1 cellular context compared by ENCODE assay signal in the genomic region with DNA sequence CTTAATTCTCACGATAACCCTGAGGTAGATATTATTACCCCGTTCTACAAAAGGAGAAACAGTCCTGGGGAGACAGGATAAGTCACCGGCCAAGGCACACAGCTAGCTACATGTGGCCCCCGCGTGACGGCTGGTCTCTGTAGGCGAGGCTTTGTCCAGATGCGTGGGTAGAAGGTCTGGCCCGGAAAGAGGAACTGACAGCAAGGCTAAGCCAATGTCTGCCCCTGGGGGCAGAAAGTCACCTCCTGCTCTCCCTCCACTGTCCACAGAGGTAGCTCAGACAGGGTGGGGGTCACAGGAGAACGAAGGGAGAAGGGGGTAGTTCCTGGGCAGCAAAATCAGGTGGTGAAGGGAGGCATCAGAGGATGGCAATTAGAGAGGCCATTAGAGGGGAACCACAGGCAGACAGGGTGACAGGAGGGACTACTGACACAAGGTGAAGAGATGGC.
TF ChIP-seq lines count a peak whose summit lies in the region.

No MANE protein-coding gene starts in this region.

TF ChIP-seq in K562, 482 proteins besides CTCF, POLR2A, EP300 and RAD21 (continued from another document and continues in another):
- TF ChIP-seq, protein P1, sequence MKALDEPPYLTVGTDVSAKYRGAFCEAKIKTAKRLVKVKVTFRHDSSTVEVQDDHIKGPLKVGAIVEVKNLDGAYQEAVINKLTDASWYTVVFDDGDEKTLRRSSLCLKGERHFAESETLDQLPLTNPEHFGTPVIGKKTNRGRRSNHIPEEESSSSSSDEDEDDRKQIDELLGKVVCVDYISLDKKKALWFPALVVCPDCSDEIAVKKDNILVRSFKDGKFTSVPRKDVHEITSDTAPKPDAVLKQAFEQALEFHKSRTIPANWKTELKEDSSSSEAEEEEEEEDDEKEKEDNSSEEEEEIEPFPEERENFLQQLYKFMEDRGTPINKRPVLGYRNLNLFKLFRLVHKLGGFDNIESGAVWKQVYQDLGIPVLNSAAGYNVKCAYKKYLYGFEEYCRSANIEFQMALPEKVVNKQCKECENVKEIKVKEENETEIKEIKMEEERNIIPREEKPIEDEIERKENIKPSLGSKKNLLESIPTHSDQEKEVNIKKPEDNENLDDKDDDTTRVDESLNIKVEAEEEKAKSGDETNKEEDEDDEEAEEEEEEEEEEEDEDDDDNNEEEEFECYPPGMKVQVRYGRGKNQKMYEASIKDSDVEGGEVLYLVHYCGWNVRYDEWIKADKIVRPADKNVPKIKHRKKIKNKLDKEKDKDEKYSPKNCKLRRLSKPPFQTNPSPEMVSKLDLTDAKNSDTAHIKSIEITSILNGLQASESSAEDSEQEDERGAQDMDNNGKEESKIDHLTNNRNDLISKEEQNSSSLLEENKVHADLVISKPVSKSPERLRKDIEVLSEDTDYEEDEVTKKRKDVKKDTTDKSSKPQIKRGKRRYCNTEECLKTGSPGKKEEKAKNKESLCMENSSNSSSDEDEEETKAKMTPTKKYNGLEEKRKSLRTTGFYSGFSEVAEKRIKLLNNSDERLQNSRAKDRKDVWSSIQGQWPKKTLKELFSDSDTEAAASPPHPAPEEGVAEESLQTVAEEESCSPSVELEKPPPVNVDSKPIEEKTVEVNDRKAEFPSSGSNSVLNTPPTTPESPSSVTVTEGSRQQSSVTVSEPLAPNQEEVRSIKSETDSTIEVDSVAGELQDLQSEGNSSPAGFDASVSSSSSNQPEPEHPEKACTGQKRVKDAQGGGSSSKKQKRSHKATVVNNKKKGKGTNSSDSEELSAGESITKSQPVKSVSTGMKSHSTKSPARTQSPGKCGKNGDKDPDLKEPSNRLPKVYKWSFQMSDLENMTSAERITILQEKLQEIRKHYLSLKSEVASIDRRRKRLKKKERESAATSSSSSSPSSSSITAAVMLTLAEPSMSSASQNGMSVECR (CRISPR knock-in tag; IDR thresholded peaks at IDR 0.05), result peak; percentile 59; the same call in 1 of the 2 replicates
- TF ChIP-seq CBFB (CRISPR knock-in tag; IDR thresholded peaks at IDR 0.05) (no peak), SIN3A (IDR thresholded peaks at IDR 0.05; ENCODE audit: borderline replicate concordance in 2 of 2, control insufficient read depth in 1 of 2, low read depth in 2 of 2, low read length in 2 of 2) (0 out of 4 replicates have a peak, but pooled peaks of 1 of the 2 experiments have one; percentile 35), GABPB1 (CRISPR knock-in tag; IDR thresholded peaks at IDR 0.05) (peak; percentile 26; the same call in 1 of the 2 replicates), ZNF444 (CRISPR knock-in tag; IDR thresholded peaks at IDR 0.05) (no peak), ADNP (tag; IDR thresholded peaks at IDR 0.05) (no peak), ZC3H4 (CRISPR knock-in tag; IDR thresholded peaks at IDR 0.05; ENCODE audit: borderline replicate concordance) (no peak), HOMEZ (CRISPR knock-in tag; IDR thresholded peaks at IDR 0.05) (no peak), CBX3 (IDR thresholded peaks at IDR 0.05; ENCODE audit: borderline replicate concordance in 1 of 2, low read length in 2 of 2) (0 out of 3 replicates have a peak, but pooled peaks of 1 of the 2 experiments have one; percentile 61), ZNF583 (CRISPR knock-in tag; IDR thresholded peaks at IDR 0.05) (no peak), ZNF274 (IDR thresholded peaks at IDR 0.05; ENCODE audit: borderline replicate concordance, low read depth, low read length) (no peak), HOXB6 (CRISPR knock-in tag; IDR thresholded peaks at IDR 0.05; ENCODE audit: borderline replicate concordance) (no peak), KLF16 (IDR thresholded peaks at IDR 0.05) (peak; percentile 49), ZNF175 (CRISPR knock-in tag; IDR thresholded peaks at IDR 0.05; ENCODE audit: low read depth) (no peak), RUNX1 (IDR thresholded peaks at IDR 0.05; ENCODE audit: low read depth) (no peak), TBL1XR1 (IDR thresholded peaks at IDR 0.05; ENCODE audit: low read length in 2 of 2) (peak in 1 of 2 experiments; percentile 57; a peak in 1 of 4 replicates), MEF2A (IDR thresholded peaks at IDR 0.05; ENCODE audit: control insufficient read depth, low read depth, low read length) (no peak), ZNF217 (CRISPR knock-in tag; IDR thresholded peaks at IDR 0.05) (no peak), HMG20B (CRISPR knock-in tag; IDR thresholded peaks at IDR 0.05) (no peak), ETV1 (tag; conservative IDR thresholded peaks at IDR 0.05; ENCODE audit: low read depth) (peak; percentile 59)
- TF ChIP-seq, protein P2, sequence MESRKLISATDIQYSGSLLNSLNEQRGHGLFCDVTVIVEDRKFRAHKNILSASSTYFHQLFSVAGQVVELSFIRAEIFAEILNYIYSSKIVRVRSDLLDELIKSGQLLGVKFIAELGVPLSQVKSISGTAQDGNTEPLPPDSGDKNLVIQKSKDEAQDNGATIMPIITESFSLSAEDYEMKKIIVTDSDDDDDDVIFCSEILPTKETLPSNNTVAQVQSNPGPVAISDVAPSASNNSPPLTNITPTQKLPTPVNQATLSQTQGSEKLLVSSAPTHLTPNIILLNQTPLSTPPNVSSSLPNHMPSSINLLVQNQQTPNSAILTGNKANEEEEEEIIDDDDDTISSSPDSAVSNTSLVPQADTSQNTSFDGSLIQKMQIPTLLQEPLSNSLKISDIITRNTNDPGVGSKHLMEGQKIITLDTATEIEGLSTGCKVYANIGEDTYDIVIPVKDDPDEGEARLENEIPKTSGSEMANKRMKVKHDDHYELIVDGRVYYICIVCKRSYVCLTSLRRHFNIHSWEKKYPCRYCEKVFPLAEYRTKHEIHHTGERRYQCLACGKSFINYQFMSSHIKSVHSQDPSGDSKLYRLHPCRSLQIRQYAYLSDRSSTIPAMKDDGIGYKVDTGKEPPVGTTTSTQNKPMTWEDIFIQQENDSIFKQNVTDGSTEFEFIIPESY (CRISPR knock-in tag; IDR thresholded peaks at IDR 0.05), result peak; percentile 18; the same call in 1 of the 2 replicates
- TF ChIP-seq, protein P3, sequence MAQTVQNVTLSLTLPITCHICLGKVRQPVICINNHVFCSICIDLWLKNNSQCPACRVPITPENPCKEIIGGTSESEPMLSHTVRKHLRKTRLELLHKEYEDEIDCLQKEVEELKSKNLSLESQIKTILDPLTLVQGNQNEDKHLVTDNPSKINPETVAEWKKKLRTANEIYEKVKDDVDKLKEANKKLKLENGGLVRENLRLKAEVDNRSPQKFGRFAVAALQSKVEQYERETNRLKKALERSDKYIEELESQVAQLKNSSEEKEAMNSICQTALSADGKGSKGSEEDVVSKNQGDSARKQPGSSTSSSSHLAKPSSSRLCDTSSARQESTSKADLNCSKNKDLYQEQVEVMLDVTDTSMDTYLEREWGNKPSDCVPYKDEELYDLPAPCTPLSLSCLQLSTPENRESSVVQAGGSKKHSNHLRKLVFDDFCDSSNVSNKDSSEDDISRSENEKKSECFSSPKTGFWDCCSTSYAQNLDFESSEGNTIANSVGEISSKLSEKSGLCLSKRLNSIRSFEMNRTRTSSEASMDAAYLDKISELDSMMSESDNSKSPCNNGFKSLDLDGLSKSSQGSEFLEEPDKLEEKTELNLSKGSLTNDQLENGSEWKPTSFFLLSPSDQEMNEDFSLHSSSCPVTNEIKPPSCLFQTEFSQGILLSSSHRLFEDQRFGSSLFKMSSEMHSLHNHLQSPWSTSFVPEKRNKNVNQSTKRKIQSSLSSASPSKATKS (CRISPR knock-in tag; IDR thresholded peaks at IDR 0.05), result no peak
- TF ChIP-seq, protein P4, sequence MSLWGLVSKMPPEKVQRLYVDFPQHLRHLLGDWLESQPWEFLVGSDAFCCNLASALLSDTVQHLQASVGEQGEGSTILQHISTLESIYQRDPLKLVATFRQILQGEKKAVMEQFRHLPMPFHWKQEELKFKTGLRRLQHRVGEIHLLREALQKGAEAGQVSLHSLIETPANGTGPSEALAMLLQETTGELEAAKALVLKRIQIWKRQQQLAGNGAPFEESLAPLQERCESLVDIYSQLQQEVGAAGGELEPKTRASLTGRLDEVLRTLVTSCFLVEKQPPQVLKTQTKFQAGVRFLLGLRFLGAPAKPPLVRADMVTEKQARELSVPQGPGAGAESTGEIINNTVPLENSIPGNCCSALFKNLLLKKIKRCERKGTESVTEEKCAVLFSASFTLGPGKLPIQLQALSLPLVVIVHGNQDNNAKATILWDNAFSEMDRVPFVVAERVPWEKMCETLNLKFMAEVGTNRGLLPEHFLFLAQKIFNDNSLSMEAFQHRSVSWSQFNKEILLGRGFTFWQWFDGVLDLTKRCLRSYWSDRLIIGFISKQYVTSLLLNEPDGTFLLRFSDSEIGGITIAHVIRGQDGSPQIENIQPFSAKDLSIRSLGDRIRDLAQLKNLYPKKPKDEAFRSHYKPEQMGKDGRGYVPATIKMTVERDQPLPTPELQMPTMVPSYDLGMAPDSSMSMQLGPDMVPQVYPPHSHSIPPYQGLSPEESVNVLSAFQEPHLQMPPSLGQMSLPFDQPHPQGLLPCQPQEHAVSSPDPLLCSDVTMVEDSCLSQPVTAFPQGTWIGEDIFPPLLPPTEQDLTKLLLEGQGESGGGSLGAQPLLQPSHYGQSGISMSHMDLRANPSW (CRISPR knock-in tag; IDR thresholded peaks at IDR 0.05), result no peak
- TF ChIP-seq, protein P5, sequence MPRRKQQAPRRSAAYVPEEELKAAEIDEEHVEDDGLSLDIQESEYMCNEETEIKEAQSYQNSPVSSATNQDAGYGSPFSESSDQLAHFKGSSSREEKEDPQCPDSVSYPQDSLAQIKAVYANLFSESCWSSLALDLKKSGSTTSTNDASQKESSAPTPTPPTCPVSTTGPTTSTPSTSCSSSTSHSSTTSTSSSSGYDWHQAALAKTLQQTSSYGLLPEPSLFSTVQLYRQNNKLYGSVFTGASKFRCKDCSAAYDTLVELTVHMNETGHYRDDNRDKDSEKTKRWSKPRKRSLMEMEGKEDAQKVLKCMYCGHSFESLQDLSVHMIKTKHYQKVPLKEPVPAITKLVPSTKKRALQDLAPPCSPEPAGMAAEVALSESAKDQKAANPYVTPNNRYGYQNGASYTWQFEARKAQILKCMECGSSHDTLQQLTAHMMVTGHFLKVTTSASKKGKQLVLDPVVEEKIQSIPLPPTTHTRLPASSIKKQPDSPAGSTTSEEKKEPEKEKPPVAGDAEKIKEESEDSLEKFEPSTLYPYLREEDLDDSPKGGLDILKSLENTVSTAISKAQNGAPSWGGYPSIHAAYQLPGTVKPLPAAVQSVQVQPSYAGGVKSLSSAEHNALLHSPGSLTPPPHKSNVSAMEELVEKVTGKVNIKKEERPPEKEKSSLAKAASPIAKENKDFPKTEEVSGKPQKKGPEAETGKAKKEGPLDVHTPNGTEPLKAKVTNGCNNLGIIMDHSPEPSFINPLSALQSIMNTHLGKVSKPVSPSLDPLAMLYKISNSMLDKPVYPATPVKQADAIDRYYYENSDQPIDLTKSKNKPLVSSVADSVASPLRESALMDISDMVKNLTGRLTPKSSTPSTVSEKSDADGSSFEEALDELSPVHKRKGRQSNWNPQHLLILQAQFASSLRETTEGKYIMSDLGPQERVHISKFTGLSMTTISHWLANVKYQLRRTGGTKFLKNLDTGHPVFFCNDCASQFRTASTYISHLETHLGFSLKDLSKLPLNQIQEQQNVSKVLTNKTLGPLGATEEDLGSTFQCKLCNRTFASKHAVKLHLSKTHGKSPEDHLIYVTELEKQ (CRISPR knock-in tag; IDR thresholded peaks at IDR 0.05), result no peak
- TF ChIP-seq, protein P6, sequence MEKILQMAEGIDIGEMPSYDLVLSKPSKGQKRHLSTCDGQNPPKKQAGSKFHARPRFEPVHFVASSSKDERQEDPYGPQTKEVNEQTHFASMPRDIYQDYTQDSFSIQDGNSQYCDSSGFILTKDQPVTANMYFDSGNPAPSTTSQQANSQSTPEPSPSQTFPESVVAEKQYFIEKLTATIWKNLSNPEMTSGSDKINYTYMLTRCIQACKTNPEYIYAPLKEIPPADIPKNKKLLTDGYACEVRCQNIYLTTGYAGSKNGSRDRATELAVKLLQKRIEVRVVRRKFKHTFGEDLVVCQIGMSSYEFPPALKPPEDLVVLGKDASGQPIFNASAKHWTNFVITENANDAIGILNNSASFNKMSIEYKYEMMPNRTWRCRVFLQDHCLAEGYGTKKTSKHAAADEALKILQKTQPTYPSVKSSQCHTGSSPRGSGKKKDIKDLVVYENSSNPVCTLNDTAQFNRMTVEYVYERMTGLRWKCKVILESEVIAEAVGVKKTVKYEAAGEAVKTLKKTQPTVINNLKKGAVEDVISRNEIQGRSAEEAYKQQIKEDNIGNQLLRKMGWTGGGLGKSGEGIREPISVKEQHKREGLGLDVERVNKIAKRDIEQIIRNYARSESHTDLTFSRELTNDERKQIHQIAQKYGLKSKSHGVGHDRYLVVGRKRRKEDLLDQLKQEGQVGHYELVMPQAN (IDR thresholded peaks at IDR 0.05; ENCODE audit: borderline replicate concordance), result no peak
